In genomic region chr9:128635266-128636023, GRCh38 we compare ENCODE assay signal across 9 cellular contexts. TPM values are rescaled to one million over a fixed set of nuclear protein-coding genes. Genes with fewer than 3 reads are reported as not detected.
DNase-seq lines count a peak whose midpoint lies in the region; ATAC-seq and TF ChIP-seq lines count a peak whose summit lies in the region.
"Had no signal": no experiment of that assay in that cellular context is flagged by ENCODE, and none has a peak within 500 bp of the region (broad histone marks: within the 10 kb centered on the region; RNA-seq: fewer than 3 reads in every experiment).

No MANE protein-coding gene starts in this region.

- H3K27me3 ChIP-seq in BJ (ENCODE audit: control insufficient read depth, insufficient read depth, low read length) (no peaks in the 10 kb centered on the region), SU-DHL-6 (ENCODE audit: low read length) (no peaks in the 10 kb centered on the region)

- H2AFZ ChIP-seq in SU-DHL-6 (ENCODE audit: low read depth, low read length, severe bottlenecking), result no peak overlapping the region

- peaks cover 31% of the 10 kb centered on the region for H3K36me3 Mint-ChIP-seq in osteocyte (ENCODE audit: unreplicated experiment)

- H3K9me3 Mint-ChIP-seq in osteocyte (ENCODE audit: unreplicated experiment), result no peaks in the 10 kb centered on the region
- H3K9me3 Mint-ChIP-seq: memory B cell had no signal

- peaks cover 51% of the 10 kb centered on the region for H3K4me1 Mint-ChIP-seq in osteocyte (ENCODE audit: unreplicated experiment)
- H3K4me1 Mint-ChIP-seq: memory B cell had no signal

- no peak overlapping the region for H3K4me2 ChIP-seq in SU-DHL-6 (ENCODE audit: low read depth, low read length, poor library complexity, severe bottlenecking)

- no peaks in the 10 kb centered on the region for H4K20me1 ChIP-seq in SU-DHL-6 (ENCODE audit: low read depth, low read length)

- H3K4me3 Mint-ChIP-seq in osteocyte (ENCODE audit: unreplicated experiment), result peak overlapping the region; percentile 22
- H3K4me3 Mint-ChIP-seq: memory B cell had no signal

- no peak for ATAC-seq in HG03108 (IDR thresholded peaks at IDR 0.05; ENCODE audit: unreplicated experiment)

- no peaks in the 10 kb centered on the region for H3K79me2 ChIP-seq in SU-DHL-6 (ENCODE audit: insufficient read depth, low read length)

- H3F3A ChIP-seq in SU-DHL-6 (ENCODE audit: insufficient read depth), result no peaks in the 10 kb centered on the region

- peaks cover 33% of the 10 kb centered on the region for H3K36me3 ChIP-seq in BJ (ENCODE audit: control insufficient read depth, insufficient read depth, low read length)
- H3K36me3 ChIP-seq in SU-DHL-6 (ENCODE audit: low read length), result no peaks in the 10 kb centered on the region

- CTCF ChIA-PET in BJ (lab: Yijun Ruan, JAX), result interaction anchor here (0.6 to 1.8 kb wide), 35 partner anchors 9 to 520 kb away, joined by 3 to 24 read pairs (median 3); partner anchors contain the start of genes DYNC2I2, ENDOG, PKN3 and SET

- DNase-seq in BJ (ENCODE audit: low read depth) (peak; percentile 77), HT1080 (ENCODE audit: low read depth) (peak; percentile 97), foreskin fibroblast (peak; percentile 96 to 99), osteocyte (ENCODE audit: extremely low spot score, unreplicated experiment) (peak; percentile 98)
- no peak for DNase-seq in NK-92 treated with Interleukin-12 subunit alpha and Interleukin-12 subunit beta, amount 100 ng/mL, for 24 hours (lab: John Stamatoyannopoulos, UW)
- DNase-seq in stimulated activated CD4-positive, alpha-beta T cell treated with anti-CD3 and anti-CD28 coated beads, Interleukin-4, amount 100 ng/mL, for 4 hours, result no peak

- H3K27ac Mint-ChIP-seq in osteocyte (ENCODE audit: unreplicated experiment), result peak overlapping the region; percentile 96

- peak; percentile 92 for TF ChIP-seq CTCF in BJ (IDR thresholded peaks at IDR 0.05; ENCODE audit: insufficient read depth, low read depth, low read length)
- TF ChIP-seq CTCF in SU-DHL-6 (IDR thresholded peaks at IDR 0.05; ENCODE audit: insufficient read depth, low read length, poor library complexity, severe bottlenecking), result peak; percentile 16
- TF ChIP-seq CTCF in foreskin fibroblast (IDR thresholded peaks at IDR 0.05; ENCODE audit: low read depth, low read length), result peak; percentile 92
- TF ChIP-seq CTCF in osteocyte (IDR thresholded peaks at IDR 0.05), result peak; percentile 89

- no peak overlapping the region for H3K27ac ChIP-seq in SU-DHL-6 (ENCODE audit: low read depth, low read length)

- POLR2A ChIA-PET in BJ (lab: Charles Lee), result interaction anchor here (0.6 to 0.7 kb wide), 2 partner anchors 108 to 159 kb away, joined by 3 to 10 read pairs; no protein-coding TSS in a partner anchor

- H3K9me2 ChIP-seq in SU-DHL-6 (replicated peaks; ENCODE audit: insufficient read depth, low read length), result no peaks in the 10 kb centered on the region

- H3K9ac ChIP-seq in SU-DHL-6 (ENCODE audit: low read length), result no peak overlapping the region

- H3K4me3 ChIP-seq in BJ (ENCODE audit: low read depth, low read length), result no peak overlapping the region
- H3K4me3 ChIP-seq in SU-DHL-6 (ENCODE audit: insufficient read depth, low read length, poor library complexity, severe bottlenecking), result no peak overlapping the region
- H3K4me3 ChIP-seq in foreskin fibroblast (ENCODE audit: low read depth in 1 of 2, low read length in 2 of 2), result no peak overlapping the region

- H3K9me3 ChIP-seq in SU-DHL-6 (ENCODE audit: insufficient read depth, low read length), result no peaks in the 10 kb centered on the region

- no peaks in the 10 kb centered on the region for H3K27me3 Mint-ChIP-seq in osteocyte (ENCODE audit: unreplicated experiment)
- H3K27me3 Mint-ChIP-seq: memory B cell had no signal

RNA-seq across cellular contexts. Expression of gene DYNC2I2, which starts 21.2 kb away (rescaled TPM):
- 22.0 and 50.4 TPM in 2 replicates for polyA plus RNA-seq in BJ (2011; rRNA removed)
- polyA minus RNA-seq in BJ (2011; rRNA and poly(A)+ RNA removed), result 23.9 and 26.2 TPM in 2 replicates
- 134 and 149 TPM in 2 replicates for total RNA-seq in HT1080 (2014; rRNA removed; shearing (Covaris generic))
- polyA plus RNA-seq in HT1080 (2015; cell fraction: cytosol; rRNA removed), result 73.3 and 86.6 TPM in 2 replicates
- polyA plus RNA-seq in HT1080 (2015; cell fraction: nucleus; rRNA removed), result 90.4 and 93.9 TPM in 2 replicates
- total RNA-seq in osteocyte, result 62.5 and 68.6 TPM in 2 replicates

RNA-seq across cellular contexts. Expression of gene SET, which starts 53.6 kb away (rescaled TPM):
- polyA plus RNA-seq in BJ (2011; rRNA removed), result 51.6 and 130 TPM in 2 replicates
- 55.0 and 55.1 TPM in 2 replicates for polyA minus RNA-seq in BJ (2011; rRNA and poly(A)+ RNA removed)
- total RNA-seq in HT1080 (2014; rRNA removed; shearing (Covaris generic)), result 595 and 720 TPM in 2 replicates
- 466 and 556 TPM in 2 replicates for polyA plus RNA-seq in HT1080 (2015; cell fraction: cytosol; rRNA removed)
- 312 and 321 TPM in 2 replicates for polyA plus RNA-seq in HT1080 (2015; cell fraction: nucleus; rRNA removed)
- total RNA-seq in osteocyte, result 381 and 382 TPM in 2 replicates

Comparison
In these comparisons a context has a peak if more than half of its experiments do, and no peak if none do; other contexts are left out.
1. DNase-seq: peak in BJ (single experiment), HT1080 (single experiment), foreskin fibroblast (2 of 2) and osteocyte (single experiment); none in NK-92 treated with Interleukin-12 subunit alpha and Interleukin-12 subunit beta, amount 100 ng/mL, for 24 hours (single experiment) and stimulated activated CD4-positive, alpha-beta T cell treated with anti-CD3 and anti-CD28 coated beads, Interleukin-4, amount 100 ng/mL, for 4 hours (0 of 2).
2. CTCF ChIP-seq: peak in every context shown above with its lines; median percentile 92 in BJ; 92 in foreskin fibroblast; 89 in osteocyte; 16 in SU-DHL-6.